In the genomic region with DNA sequence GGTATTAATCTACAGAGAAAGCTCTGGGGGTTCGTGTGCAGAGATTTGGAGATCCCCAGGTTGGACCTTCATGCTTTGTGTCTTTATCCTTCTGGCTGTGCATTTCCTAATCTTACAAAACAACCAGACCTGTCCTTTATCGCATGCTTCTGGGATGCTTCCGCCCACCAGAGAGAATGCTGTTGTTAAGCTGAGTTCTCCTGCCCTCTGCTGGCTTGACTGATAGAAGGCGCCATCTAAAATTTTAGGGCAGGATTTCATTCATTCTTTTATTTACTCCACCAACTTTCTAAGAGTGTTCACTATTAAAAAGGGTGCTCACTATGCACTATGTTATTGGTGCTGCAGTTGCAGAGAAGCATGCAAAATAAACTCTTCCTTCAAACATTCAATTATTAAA, we compare ENCODE assay signal across 8 cellular contexts.
A peak's percentile ranks its signal among the peaks of the same experiment; 100 is the strongest.
DNase-seq lines count a peak whose midpoint lies in the region; ATAC-seq, FAIRE-seq and TF ChIP-seq lines count a peak whose summit lies in the region.

No MANE protein-coding gene starts in this region.

- ATAC-seq in GM18861 (IDR thresholded peaks at IDR 0.05; ENCODE audit: unreplicated experiment) = no peak
- ATAC-seq in HG02678 (IDR thresholded peaks at IDR 0.05; ENCODE audit: unreplicated experiment) = no peak

- H3K27me3 ChIP-seq in brain microvascular endothelial cell (replicated peaks) = peaks cover 3% of the 10 kb centered on the region

- no peaks in the 10 kb centered on the region for H3K36me3 ChIP-seq in brain microvascular endothelial cell (replicated peaks)

- in situ Hi-C loops in brain microvascular endothelial cell (cut with HindIII; ENCODE audit: low pct_ligation_motif_present, low sequenced_read_pairs) = loop anchor here (10.0 to 25.0 kb wide), 2 partner anchors 364 to 467 kb away; no protein-coding TSS in a partner anchor

- peak; percentile 53 for FAIRE-seq in islet of Langerhans (lab: Jason Lieb, UNC)

- DNase-seq in DMS79 (lab: John Stamatoyannopoulos, UW) = peak; percentile 50
- peak; percentile 35 for DNase-seq in HPDE6-E6E7 (ENCODE audit: extremely low spot score)
- DNase-seq in OCI-M1 (lab: John Stamatoyannopoulos, UW) = peak; percentile 78
- peak; percentile 69 for DNase-seq in brain microvascular endothelial cell
- peak in 2 of 3 experiments; percentile 7 to 30 for DNase-seq in stimulated activated CD4-positive, alpha-beta T cell treated with anti-CD3 and anti-CD28 coated beads, TNF-alpha, amount 100 ng/mL, for 24 hours (ENCODE audit: low read depth in 3 of 3)

- no peak overlapping the region for H3K4me3 ChIP-seq in brain microvascular endothelial cell (ENCODE audit: low read depth, low read length)

- H3K27ac ChIP-seq in brain microvascular endothelial cell = no peak overlapping the region

- peak; percentile 80 for TF ChIP-seq CTCF in brain microvascular endothelial cell (IDR thresholded peaks at IDR 0.05; ENCODE audit: low read depth, low read length, missing control alignments)

Comparison
In these comparisons a context has a peak if more than half of its experiments do, and no peak if none do; other contexts are left out.
1. DNase-seq: peak in every context shown above with its lines; median percentile 78 in OCI-M1; 69 in brain microvascular endothelial cell; 50 in DMS79; 35 in HPDE6-E6E7; 18 in stimulated activated CD4-positive, alpha-beta T cell treated with anti-CD3 and anti-CD28 coated beads, TNF-alpha, amount 100 ng/mL, for 24 hours.